19 cellular contexts compared by ENCODE assay signal in the genomic region with DNA sequence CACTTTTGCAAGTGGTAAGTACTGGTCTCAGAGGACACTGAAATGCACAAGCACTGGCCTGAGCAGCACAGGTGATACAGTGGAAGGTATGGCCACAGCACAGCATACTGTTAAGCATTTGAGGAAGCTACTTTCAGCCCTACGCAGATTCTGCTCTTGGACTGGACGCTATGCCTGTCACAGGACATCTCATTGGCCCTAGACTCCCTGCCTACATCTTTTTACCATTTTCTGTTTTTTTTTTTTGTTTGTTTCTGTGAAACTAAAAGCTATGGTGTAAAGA.
DNase-seq lines count a peak whose midpoint lies in the region; ATAC-seq, FAIRE-seq and TF ChIP-seq lines count a peak whose summit lies in the region.
"Had no signal": no experiment of that assay in that cellular context is flagged by ENCODE, and none has a peak within 500 bp of the region (broad histone marks: within the 10 kb centered on the region; RNA-seq: fewer than 3 reads in every experiment).

No MANE protein-coding gene starts in this region.

- TF ChIP-seq CTCF in VCaP (conservative IDR thresholded peaks at IDR 0.05), result no peak
- no peak for TF ChIP-seq CTCF in D721Med (IDR thresholded peaks at IDR 0.05; ENCODE audit: insufficient read depth, missing control alignments)

- no peaks in the 10 kb centered on the region for H3K36me3 Mint-ChIP-seq in stimulated activated naive B cell treated with anti-CD40 and anti-IgM and Interleukin-4, amounts not matched to agents 10 μg/mL and 1 μg/mL and 100 μg/mL, for 72 hours
- H3K36me3 Mint-ChIP-seq: CD4-positive, CD25-positive, alpha-beta regulatory T cell had no signal

- no peak for ATAC-seq in HG03432 (IDR thresholded peaks at IDR 0.05; ENCODE audit: unreplicated experiment)
- ATAC-seq in stimulated activated naive B cell treated with anti-CD40 and anti-IgM and Interleukin-4, amounts not matched to agents 10 μg/mL and 1 μg/mL and 100 μg/mL, for 72 hours (replicated peaks), result no peak
- ATAC-seq: K562 had no signal

- H3K9ac ChIP-seq in iPS-18a (ENCODE audit: low read length), result no peak overlapping the region
- H3K9ac ChIP-seq: BLaER1 treated with 17β-estradiol and CSF1 and Interleukin-3, amounts not matched to agents 10 nM and 100 nM had no signal

- no peaks in the 10 kb centered on the region for H3K9me3 ChIP-seq in iPS-18a (ENCODE audit: control insufficient read depth, low read depth, low read length)

- H3K36me3 ChIP-seq in iPS-18a (ENCODE audit: control insufficient read depth, low read depth, low read length), result no peaks in the 10 kb centered on the region
- H3K36me3 ChIP-seq: BLaER1 treated with 17β-estradiol and CSF1 and Interleukin-3, amounts not matched to agents 10 nM and 100 nM had no signal

- DNase-seq in NCI-H345 (lab: John Stamatoyannopoulos, UW) (peak; percentile 1), NCI-H345 treated with DMSO at 0.1 percent for 48 hours (lab: John Stamatoyannopoulos, UW; ENCODE audit: unreplicated experiment) (no peak), NCI-H128 (lab: John Stamatoyannopoulos, UW; ENCODE audit: unreplicated experiment) (no peak), D721Med (ENCODE audit: insufficient read length, low spot score) (no peak)
- no peak for DNase-seq in stimulated activated naive B cell treated with anti-CD40 and anti-IgM and Interleukin-4, amounts not matched to agents 10 μg/mL and 1 μg/mL and 100 μg/mL, for 72 hours
- DNase-seq: ACHN; CD4-positive, CD25-positive, alpha-beta regulatory T cell; DMS 273 treated with DMSO at 0.1 percent for 48 hours; DMS79 treated with DMSO at 0.1 percent for 48 hours; EL; GDM1; H7 had no signal

- no peaks in the 10 kb centered on the region for H3K27me3 Mint-ChIP-seq in stimulated activated naive B cell treated with anti-CD40 and anti-IgM and Interleukin-4, amounts not matched to agents 10 μg/mL and 1 μg/mL and 100 μg/mL, for 72 hours
- H3K27me3 Mint-ChIP-seq: CD4-positive, CD25-positive, alpha-beta regulatory T cell had no signal

- H3K27ac ChIP-seq in VCaP (peak overlapping the region; percentile 81), iPS-18a (ENCODE audit: low read length) (peak overlapping the region; percentile 15)
- H3K27ac ChIP-seq: BLaER1 treated with 17β-estradiol and CSF1 and Interleukin-3, amounts not matched to agents 10 nM and 100 nM had no signal

- H3K4me1 Mint-ChIP-seq in stimulated activated naive B cell treated with anti-CD40 and anti-IgM and Interleukin-4, amounts not matched to agents 10 μg/mL and 1 μg/mL and 100 μg/mL, for 72 hours, result no peaks in the 10 kb centered on the region
- H3K4me1 Mint-ChIP-seq: CD4-positive, CD25-positive, alpha-beta regulatory T cell had no signal

- no peaks in the 10 kb centered on the region for H3K27me3 ChIP-seq in iPS-18a (ENCODE audit: control insufficient read depth, insufficient read depth, low read length)
- H3K27me3 ChIP-seq: BLaER1 treated with 17β-estradiol and CSF1 and Interleukin-3, amounts not matched to agents 10 nM and 100 nM had no signal

- peaks cover 0 to 6% of the 10 kb centered on the region in 2 donors for H3K9me3 Mint-ChIP-seq in stimulated activated naive B cell treated with anti-CD40 and anti-IgM and Interleukin-4, amounts not matched to agents 10 μg/mL and 1 μg/mL and 100 μg/mL, for 72 hours

- no peak overlapping the region for H3K4me3 ChIP-seq in iPS-18a (ENCODE audit: low read length)
- H3K4me3 ChIP-seq: BLaER1 treated with 17β-estradiol and CSF1 and Interleukin-3, amounts not matched to agents 10 nM and 100 nM; K562 had no signal

- no peak overlapping the region for H3K27ac Mint-ChIP-seq in stimulated activated naive B cell treated with anti-CD40 and anti-IgM and Interleukin-4, amounts not matched to agents 10 μg/mL and 1 μg/mL and 100 μg/mL, for 72 hours
- H3K27ac Mint-ChIP-seq: CD4-positive, CD25-positive, alpha-beta regulatory T cell had no signal

- H3K4me3 Mint-ChIP-seq in stimulated activated naive B cell treated with anti-CD40 and anti-IgM and Interleukin-4, amounts not matched to agents 10 μg/mL and 1 μg/mL and 100 μg/mL, for 72 hours, result no peak overlapping the region
- H3K4me3 Mint-ChIP-seq: CD4-positive, CD25-positive, alpha-beta regulatory T cell had no signal

- FAIRE-seq in D721Med (lab: Jason Lieb, UNC), result no peak
- FAIRE-seq: GM12892, HTR-8/SVneo, K562 had no signal

- H3K4me1 ChIP-seq in iPS-18a (ENCODE audit: control insufficient read depth, low read depth, low read length), result peaks cover 18% of the 10 kb centered on the region
